Comparison of ENCODE assay signal across 13 cellular contexts in the genomic region with DNA sequence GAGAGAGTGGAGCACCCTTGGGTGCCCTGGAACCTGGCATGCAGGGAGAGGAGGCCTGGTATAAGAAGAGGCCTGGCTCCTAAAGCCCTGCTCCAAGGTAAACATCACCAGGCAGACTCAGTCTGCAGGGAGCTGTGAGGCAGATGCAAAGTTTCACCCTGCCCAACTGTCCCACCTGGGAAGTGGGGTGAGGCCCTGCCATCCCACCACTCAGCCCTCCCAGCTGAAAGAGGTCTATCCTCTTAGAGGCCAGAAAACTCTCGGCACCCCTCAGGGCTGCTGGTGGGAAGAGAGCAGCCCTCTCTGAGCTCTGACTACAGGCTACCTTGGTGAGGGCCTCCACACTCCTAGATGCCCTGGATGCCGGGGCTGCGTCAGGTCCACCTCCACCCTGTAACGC.
A peak's percentile ranks its signal among the peaks of the same experiment; 100 is the strongest.
DNase-seq lines count a peak whose midpoint lies in the region; ATAC-seq lines count a peak whose summit lies in the region.
"Had no signal": no experiment of that assay in that cellular context is flagged by ENCODE, and none has a peak within 500 bp of the region (broad histone marks: within the 10 kb centered on the region; RNA-seq: fewer than 3 reads in every experiment).

No MANE protein-coding gene starts in this region.

- H3K4me3 Mint-ChIP-seq in activated CD8-positive, alpha-beta memory T cell treated with anti-CD3 and anti-CD28 coated beads, Interleukin-2, amount 10 ng/mL, durations not matched to agents 7 days and 5 days = no peak overlapping the region
- H3K4me3 Mint-ChIP-seq: CD4-positive, CD25-positive, alpha-beta regulatory T cell; H9 had no signal

- peaks cover 3% of the 10 kb centered on the region for H3K4me1 Mint-ChIP-seq in activated CD8-positive, alpha-beta memory T cell treated with anti-CD3 and anti-CD28 coated beads, Interleukin-2, amount 10 ng/mL, durations not matched to agents 7 days and 5 days

- no peak for ATAC-seq in activated CD8-positive, alpha-beta memory T cell treated with anti-CD3 and anti-CD28 coated beads, Interleukin-2, amount 10 ng/mL, durations not matched to agents 7 days and 5 days

- H2AK5ac ChIP-seq in trophoblast cell (ENCODE audit: low read length) = no peak overlapping the region

- no peak overlapping the region for H3K18ac ChIP-seq in trophoblast cell (ENCODE audit: low read length)

- H3K79me1 ChIP-seq in trophoblast cell (ENCODE audit: low read length) = no peaks in the 10 kb centered on the region

- WGBS in trophoblast cell (ENCODE audit: extremely low coverage, insufficient coverage, insufficient read length) = no CpG with 5 or more reads among the region's 4 CpGs

- H3K4ac ChIP-seq in trophoblast cell (ENCODE audit: low read depth, low read length) = no peak overlapping the region

- peak overlapping the region; percentile 11 for H3K23ac ChIP-seq in trophoblast cell (ENCODE audit: low read length)

- H3K9me3 Mint-ChIP-seq in activated CD8-positive, alpha-beta memory T cell treated with anti-CD3 and anti-CD28 coated beads, Interleukin-2, amount 10 ng/mL, durations not matched to agents 7 days and 5 days (ENCODE audit: low read depth) = no peaks in the 10 kb centered on the region
- H3K9me3 Mint-ChIP-seq: CD4-positive, CD25-positive, alpha-beta regulatory T cell; H9 had no signal

- no peak overlapping the region for H2AFZ ChIP-seq in trophoblast cell (ENCODE audit: insufficient read depth, low read length, poor library complexity)

- in situ Hi-C loops in KBM-7 (cut with MboI; ENCODE audit: low pct_unique_long_range_greater_than_20kb, low sequenced_read_pairs) = no loop called here

- CTCF ChIA-PET in activated CD8-positive, alpha-beta memory T cell treated with anti-CD3 and anti-CD28 coated beads, Interleukin-2, amount 10 ng/mL, durations not matched to agents 7 days and 5 days (lab: Charles Lee) = interaction anchor here (0.7 to 0.8 kb wide), 2 partner anchors 10 to 19 kb away, joined by 3 read pairs; no protein-coding TSS in a partner anchor

- H2BK12ac ChIP-seq in trophoblast cell (ENCODE audit: low read length) = no peak overlapping the region

- peaks cover 0 to under 1% of the 10 kb centered on the region in 2 experiments for H3K4me1 ChIP-seq in trophoblast cell (ENCODE audit: control insufficient read depth in 1 of 2, insufficient read depth in 2 of 2, low read length in 2 of 2)

- H3K4me2 ChIP-seq in trophoblast cell (ENCODE audit: low read length) = no peak overlapping the region
- H3K4me2 ChIP-seq: BLaER1 treated with 17β-estradiol and CSF1 and Interleukin-3, amounts not matched to agents 10 nM and 100 nM had no signal

- peaks cover 5% of the 10 kb centered on the region for H3K9me3 ChIP-seq in trophoblast cell (ENCODE audit: insufficient read depth, low read depth, low read length)
- H3K9me3 ChIP-seq: BLaER1 treated with 17β-estradiol and CSF1 and Interleukin-3, amounts not matched to agents 10 nM and 100 nM had no signal

- no peak overlapping the region for H4K91ac ChIP-seq in trophoblast cell (ENCODE audit: low read depth, low read length)

- no peak overlapping the region for H3K14ac ChIP-seq in trophoblast cell (ENCODE audit: low read length)

- H4K12ac ChIP-seq in trophoblast cell (ENCODE audit: low read depth, low read length) = no peak overlapping the region

- no peak overlapping the region for H2BK120ac ChIP-seq in trophoblast cell (ENCODE audit: insufficient read depth, low read length, poor library complexity)

- no peak overlapping the region for H3K27ac Mint-ChIP-seq in activated CD8-positive, alpha-beta memory T cell treated with anti-CD3 and anti-CD28 coated beads, Interleukin-2, amount 10 ng/mL, durations not matched to agents 7 days and 5 days
- H3K27ac Mint-ChIP-seq: CD4-positive, CD25-positive, alpha-beta regulatory T cell; H9 had no signal

- no peak overlapping the region for H2BK5ac ChIP-seq in trophoblast cell (ENCODE audit: low read depth, low read length, poor library complexity)

- peak; percentile 22 for DNase-seq in activated CD8-positive, alpha-beta memory T cell treated with anti-CD3 and anti-CD28 coated beads, Interleukin-2, amount 10 ng/mL, durations not matched to agents 7 days and 5 days
- peak; percentile 29 for DNase-seq in activated CD8-positive, alpha-beta memory T cell treated with anti-CD3 and anti-CD28 coated beads, Interleukin-2, amount 50 U/mL, for 48 hours
- DNase-seq in islet precursor cell (peak; percentile 50), trophoblast cell (no peak), AG08396 (ENCODE audit: low spot score) (no peak), KBM-7 (no peak)
- DNase-seq: AML-193; CD4-positive, CD25-positive, alpha-beta regulatory T cell; DMS53; GF-D8; GOT3; H9 had no signal

- no peak overlapping the region for H4K8ac ChIP-seq in trophoblast cell (ENCODE audit: low read depth, low read length)

- H3K27me3 Mint-ChIP-seq in activated CD8-positive, alpha-beta memory T cell treated with anti-CD3 and anti-CD28 coated beads, Interleukin-2, amount 10 ng/mL, durations not matched to agents 7 days and 5 days = peaks cover 12% of the 10 kb centered on the region

- H3K27ac ChIP-seq in trophoblast cell (ENCODE audit: low read depth, low read length) = no peak overlapping the region
- H3K27ac ChIP-seq: BLaER1 treated with 17β-estradiol and CSF1 and Interleukin-3, amounts not matched to agents 10 nM and 100 nM had no signal

- no peak overlapping the region for H3K9ac ChIP-seq in trophoblast cell (ENCODE audit: low read length)
- H3K9ac ChIP-seq: BLaER1 treated with 17β-estradiol and CSF1 and Interleukin-3, amounts not matched to agents 10 nM and 100 nM had no signal

- no peaks in the 10 kb centered on the region for H3K36me3 Mint-ChIP-seq in activated CD8-positive, alpha-beta memory T cell treated with anti-CD3 and anti-CD28 coated beads, Interleukin-2, amount 10 ng/mL, durations not matched to agents 7 days and 5 days
- H3K36me3 Mint-ChIP-seq: CD4-positive, CD25-positive, alpha-beta regulatory T cell had no signal

- H3K36me3 ChIP-seq in trophoblast cell (ENCODE audit: control insufficient read depth in 1 of 2, insufficient read depth in 2 of 2, low read length in 2 of 2) = no peaks in the 10 kb centered on the region
- H3K36me3 ChIP-seq: BLaER1 treated with 17β-estradiol and CSF1 and Interleukin-3, amounts not matched to agents 10 nM and 100 nM had no signal

- no peak overlapping the region for H3K4me3 ChIP-seq in trophoblast cell (ENCODE audit: low read depth, low read length)
- H3K4me3 ChIP-seq: BLaER1 treated with 17β-estradiol and CSF1 and Interleukin-3, amounts not matched to agents 10 nM and 100 nM had no signal

- no peaks in the 10 kb centered on the region for H3K27me3 ChIP-seq in trophoblast cell (ENCODE audit: insufficient read depth, low read length)
- H3K27me3 ChIP-seq: BLaER1 treated with 17β-estradiol and CSF1 and Interleukin-3, amounts not matched to agents 10 nM and 100 nM had no signal

- H3K79me2 ChIP-seq in trophoblast cell (ENCODE audit: control insufficient read depth, insufficient read depth, low read length, poor library complexity) = no peaks in the 10 kb centered on the region

Comparison
In these comparisons a context has a peak if more than half of its experiments do, and no peak if none do; other contexts are left out.
1. DNase-seq: peak in activated CD8-positive, alpha-beta memory T cell treated with anti-CD3 and anti-CD28 coated beads, Interleukin-2, amount 10 ng/mL, durations not matched to agents 7 days and 5 days (single experiment), activated CD8-positive, alpha-beta memory T cell treated with anti-CD3 and anti-CD28 coated beads, Interleukin-2, amount 50 U/mL, for 48 hours (single experiment) and islet precursor cell (single experiment); none in trophoblast cell (0 of 2), AG08396 (single experiment) and KBM-7 (single experiment).